Comparison of ENCODE assay signal across 7 cellular contexts in the genomic region with DNA sequence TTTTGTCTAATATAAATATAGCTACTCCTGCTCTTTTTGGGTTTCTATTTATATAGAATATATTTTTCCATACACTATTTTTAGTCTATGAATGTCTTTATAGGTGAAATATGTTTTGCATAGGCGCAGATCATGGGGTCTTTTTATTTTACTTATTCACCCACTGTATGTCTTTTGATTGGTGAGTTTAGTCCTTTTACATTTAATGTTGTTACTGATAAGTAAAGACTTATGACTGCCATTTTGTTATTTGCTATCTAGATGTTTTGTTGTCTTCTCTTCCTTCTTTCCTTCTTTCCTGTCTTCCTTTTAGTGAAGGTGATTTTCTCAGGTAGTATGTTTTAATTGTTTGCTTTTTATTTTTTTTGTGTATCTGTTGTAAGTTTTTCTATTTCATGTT.
"Had no signal": no experiment of that assay in that cellular context is flagged by ENCODE, and none has a peak within 500 bp of the region (broad histone marks: within the 10 kb centered on the region; RNA-seq: fewer than 3 reads in every experiment).

No MANE protein-coding gene starts in this region.

- H3K4me2 ChIP-seq: KMS-11 had no signal

- FAIRE-seq: HepG2, HTR-8/SVneo had no signal

- DNase-seq: IMR-90, KBM-7, KG1 had no signal

- ATAC-seq: HepG2 had no signal

- H3K9ac ChIP-seq: KMS-11 had no signal

- H3K27ac ChIP-seq: HL-60, KMS-11 had no signal
